12 cellular contexts compared by ENCODE assay signal in the genomic region with DNA sequence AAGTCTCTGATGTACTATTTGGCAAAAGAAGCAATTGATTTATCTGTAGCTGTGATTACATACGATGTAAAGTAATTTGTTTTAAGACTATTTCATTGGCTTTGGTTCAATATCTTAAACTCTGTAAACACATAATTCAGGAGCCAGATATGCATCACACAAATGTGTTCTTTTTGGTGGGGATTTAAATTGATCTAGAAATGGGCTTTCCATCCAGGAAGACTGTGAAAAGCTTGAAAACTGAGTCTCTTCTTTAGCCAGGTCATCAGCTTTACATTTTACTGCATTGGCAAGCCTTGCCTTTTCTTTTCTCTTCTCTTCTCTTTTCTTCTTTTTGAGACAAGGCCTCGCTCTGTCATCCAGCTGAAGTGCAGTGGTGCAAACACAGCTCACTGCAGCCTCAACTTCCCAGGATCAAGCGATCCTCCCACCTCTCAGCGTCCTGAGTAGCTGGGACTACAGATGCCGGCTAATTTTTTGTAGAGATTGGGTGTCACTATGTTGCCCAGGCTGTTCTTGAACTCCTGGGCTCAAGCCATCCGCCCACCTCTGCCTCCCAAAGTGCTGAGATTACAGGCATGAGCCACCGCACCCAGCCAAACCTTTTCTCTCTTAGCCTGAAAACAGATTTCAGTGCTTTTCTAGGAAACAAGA. TPM values are rescaled to one million over a fixed set of nuclear protein-coding genes. Genes with fewer than 3 reads are reported as not detected.
DNase-seq lines count a peak whose midpoint lies in the region; FAIRE-seq and TF ChIP-seq lines count a peak whose summit lies in the region.
"Had no signal": no experiment of that assay in that cellular context is flagged by ENCODE, and none has a peak within 500 bp of the region (broad histone marks: within the 10 kb centered on the region; RNA-seq: fewer than 3 reads in every experiment).

No MANE protein-coding gene starts in this region.

- no peaks in the 10 kb centered on the region for H4K20me1 ChIP-seq in keratinocyte (ENCODE audit: control insufficient read depth, extremely low read depth, insufficient read depth, low read length)

- H3K9me3 ChIP-seq in keratinocyte (ENCODE audit: control insufficient read depth, low read depth, low read length) (no peaks in the 10 kb centered on the region), suprapubic skin (no peaks in the 10 kb centered on the region)
- H3K9me3 ChIP-seq: mucosa of descending colon had no signal

- H3K9me3 Mint-ChIP-seq in activated CD4-positive, alpha-beta T cell treated with anti-CD3 and anti-CD28 coated beads, Interleukin-2, amount 10 ng/mL, durations not matched to agents 24 days and 14 days = peaks cover 3% of the 10 kb centered on the region
- no peaks in the 10 kb centered on the region for H3K9me3 Mint-ChIP-seq in activated T-helper 2 cell treated with anti-CD3 and anti-CD28 coated beads, Interferon-gamma antibody, Interleukin-2, Interleukin-4, amounts not matched to agents 10 μg/mL and 5 μg/mL and 100 μg/mL, durations not matched to agents 14 hours and 24 hours and 36 hours

- peak overlapping the region; percentile 54 to 94 (median 88) for H3K4me3 ChIP-seq in keratinocyte (ENCODE audit: control insufficient read depth in 2 of 3, extremely low read depth in 1 of 3, insufficient read depth in 2 of 3, low read depth in 1 of 3, low read length in 3 of 3)
- H3K4me3 ChIP-seq in suprapubic skin = peak overlapping the region; percentile 61

- H3K79me2 ChIP-seq in keratinocyte (ENCODE audit: control insufficient read depth, insufficient read depth, low read length) = peaks cover 15% of the 10 kb centered on the region

- H3K36me3 ChIP-seq in keratinocyte (ENCODE audit: control insufficient read depth in 2 of 2, extremely low read depth in 1 of 2, insufficient read depth in 2 of 2, low read length in 2 of 2) (no peaks in the 10 kb centered on the region), suprapubic skin (no peaks in the 10 kb centered on the region)

- no peaks in the 10 kb centered on the region for H3K9me1 ChIP-seq in keratinocyte (ENCODE audit: control insufficient read depth, extremely low read depth, insufficient read depth, low read length)

- peak; percentile 73 for DNase-seq in activated CD4-positive, alpha-beta T cell treated with anti-CD3 and anti-CD28 coated beads, Interleukin-2, amount 10 ng/mL, durations not matched to agents 24 days and 14 days
- DNase-seq in activated CD4-positive, alpha-beta T cell treated with anti-CD3 and anti-CD28 coated beads, Interleukin-2, amount 50 U/mL, for 4 hours = no peak
- DNase-seq in activated T-helper 2 cell treated with anti-CD3 and anti-CD28 coated beads, Interferon-gamma antibody, Interleukin-2, Interleukin-4, amounts not matched to agents 10 μg/mL and 5 μg/mL and 100 μg/mL, durations not matched to agents 14 hours and 24 hours and 36 hours (ENCODE audit: low spot score) = no peak
- DNase-seq in keratinocyte (ENCODE audit: low read depth, low spot score) = no peak
- no peak for DNase-seq in suprapubic skin (ENCODE audit: low spot score in 2 of 2)
- DNase-seq in NCI-H146 (lab: John Stamatoyannopoulos, UW) = no peak
- DNase-seq in NCI-H1417 treated with DMSO at 0.1 percent for 48 hours (lab: John Stamatoyannopoulos, UW) = no peak
- DNase-seq in glomerular visceral epithelial cell (ENCODE audit: extremely low spot score) = no peak
- DNase-seq: NCI-H187 treated with DMSO at 0.1 percent for 48 hours had no signal

- H3K27ac ChIP-seq in keratinocyte (ENCODE audit: control insufficient read depth, insufficient read depth, low read length) (peak overlapping the region; percentile 72), suprapubic skin (no peak overlapping the region)

- dilution Hi-C loops in keratinocyte (cut with MboI; ENCODE audit: extremely low pct_ligation_motif_present, low sequenced_read_pairs) = no loop called here

- peaks cover 15% of the 10 kb centered on the region for H3K36me3 Mint-ChIP-seq in activated CD4-positive, alpha-beta T cell treated with anti-CD3 and anti-CD28 coated beads, Interleukin-2, amount 10 ng/mL, durations not matched to agents 24 days and 14 days (ENCODE audit: low read depth)
- peaks cover 17% of the 10 kb centered on the region for H3K36me3 Mint-ChIP-seq in activated T-helper 2 cell treated with anti-CD3 and anti-CD28 coated beads, Interferon-gamma antibody, Interleukin-2, Interleukin-4, amounts not matched to agents 10 μg/mL and 5 μg/mL and 100 μg/mL, durations not matched to agents 14 hours and 24 hours and 36 hours (ENCODE audit: low read depth)

- no peak for TF ChIP-seq POLR2A in suprapubic skin (IDR thresholded peaks at IDR 0.05)

- H3K4me2 ChIP-seq in keratinocyte (ENCODE audit: control insufficient read depth, extremely low read depth, insufficient read depth, low read depth, low read length) = peak overlapping the region; percentile 87

- H3K4me1 Mint-ChIP-seq in activated CD4-positive, alpha-beta T cell treated with anti-CD3 and anti-CD28 coated beads, Interleukin-2, amount 10 ng/mL, durations not matched to agents 24 days and 14 days = peaks cover 71% of the 10 kb centered on the region
- H3K4me1 Mint-ChIP-seq in activated T-helper 2 cell treated with anti-CD3 and anti-CD28 coated beads, Interferon-gamma antibody, Interleukin-2, Interleukin-4, amounts not matched to agents 10 μg/mL and 5 μg/mL and 100 μg/mL, durations not matched to agents 14 hours and 24 hours and 36 hours (ENCODE audit: low read depth) = peaks cover 70% of the 10 kb centered on the region

- intact Hi-C loops in activated CD4-positive, alpha-beta T cell treated with anti-CD3 and anti-CD28 coated beads, Interleukin-2, amount 10 ng/mL, durations not matched to agents 24 days and 14 days (cut with micrococcal nuclease) = loop anchor here (10.0 kb wide), 1 partner anchor 529 kb away; no protein-coding TSS in a partner anchor
- intact Hi-C loops in activated T-helper 2 cell treated with anti-CD3 and anti-CD28 coated beads, Interferon-gamma antibody, Interleukin-2, Interleukin-4, amounts not matched to agents 10 μg/mL and 5 μg/mL and 100 μg/mL, durations not matched to agents 14 hours and 24 hours and 36 hours (cut with micrococcal nuclease) = loop anchor here (5.0 kb wide), 2 partner anchors 243 to 977 kb away; a partner anchor contains a TSS

- WGBS in suprapubic skin = 65% methylated on average over 7 of the region's 7 CpGs

- TF ChIP-seq CTCF in keratinocyte (optimal IDR thresholded peaks at IDR 0.05 in 1 of 3, IDR thresholded peaks at IDR 0.05 in 1 of 3, conservative IDR thresholded peaks at IDR 0.05 in 1 of 3; ENCODE audit: extremely low read depth in 1 of 3, insufficient read depth in 2 of 3, low read length in 3 of 3) = no peak
- TF ChIP-seq CTCF in suprapubic skin (IDR thresholded peaks at IDR 0.05) = no peak

- H3K9ac ChIP-seq in keratinocyte (ENCODE audit: control insufficient read depth, extremely low read depth, insufficient read depth, low read length) = peak overlapping the region; percentile 80

- H3K27me3 ChIP-seq in keratinocyte (ENCODE audit: control insufficient read depth, extremely low read depth, insufficient read depth, low read length) (no peaks in the 10 kb centered on the region), suprapubic skin (no peaks in the 10 kb centered on the region)

- H2AFZ ChIP-seq in keratinocyte (ENCODE audit: control insufficient read depth, low read length) = no peak overlapping the region

- H3K4me3 Mint-ChIP-seq in activated CD4-positive, alpha-beta T cell treated with anti-CD3 and anti-CD28 coated beads, Interleukin-2, amount 10 ng/mL, durations not matched to agents 24 days and 14 days = peak overlapping the region; percentile 95
- H3K4me3 Mint-ChIP-seq in activated T-helper 2 cell treated with anti-CD3 and anti-CD28 coated beads, Interferon-gamma antibody, Interleukin-2, Interleukin-4, amounts not matched to agents 10 μg/mL and 5 μg/mL and 100 μg/mL, durations not matched to agents 14 hours and 24 hours and 36 hours (ENCODE audit: low read depth) = peak overlapping the region; percentile 96

- H3K4me1 ChIP-seq in keratinocyte (ENCODE audit: control insufficient read depth, extremely low read depth, insufficient read depth, low read length) = peaks cover 16% of the 10 kb centered on the region
- H3K4me1 ChIP-seq in suprapubic skin = peaks cover 30% of the 10 kb centered on the region

- no peak for TF ChIP-seq EP300 in suprapubic skin (IDR thresholded peaks at IDR 0.05)

- H3K27me3 Mint-ChIP-seq in activated CD4-positive, alpha-beta T cell treated with anti-CD3 and anti-CD28 coated beads, Interleukin-2, amount 10 ng/mL, durations not matched to agents 24 days and 14 days = no peaks in the 10 kb centered on the region
- H3K27me3 Mint-ChIP-seq in activated T-helper 2 cell treated with anti-CD3 and anti-CD28 coated beads, Interferon-gamma antibody, Interleukin-2, Interleukin-4, amounts not matched to agents 10 μg/mL and 5 μg/mL and 100 μg/mL, durations not matched to agents 14 hours and 24 hours and 36 hours (ENCODE audit: low read depth) = no peaks in the 10 kb centered on the region

- FAIRE-seq in keratinocyte (lab: Jason Lieb, UNC) = no peak
- FAIRE-seq: urothelium cell line had no signal

- H3K27ac Mint-ChIP-seq in activated CD4-positive, alpha-beta T cell treated with anti-CD3 and anti-CD28 coated beads, Interleukin-2, amount 10 ng/mL, durations not matched to agents 24 days and 14 days = peak overlapping the region; percentile 97
- H3K27ac Mint-ChIP-seq in activated T-helper 2 cell treated with anti-CD3 and anti-CD28 coated beads, Interferon-gamma antibody, Interleukin-2, Interleukin-4, amounts not matched to agents 10 μg/mL and 5 μg/mL and 100 μg/mL, durations not matched to agents 14 hours and 24 hours and 36 hours = peak overlapping the region; percentile 93

RNA-seq across cellular contexts. Expression of a gene that starts 1.4 kb away (rescaled TPM):
- total RNA-seq in activated CD4-positive, alpha-beta T cell treated with anti-CD3 and anti-CD28 coated beads, Interleukin-2, amount 10 ng/mL, durations not matched to agents 24 days and 14 days = 31.2 and 31.6 TPM in 2 replicates
- 31.9 and 33.8 TPM in 2 replicates for total RNA-seq in activated T-helper 2 cell treated with anti-CD3 and anti-CD28 coated beads, Interferon-gamma antibody, Interleukin-2, Interleukin-4, amounts not matched to agents 10 μg/mL and 5 μg/mL and 100 μg/mL, durations not matched to agents 14 hours and 24 hours and 36 hours
- polyA plus RNA-seq in keratinocyte = 7.9 to 22.1 TPM (median 13.8 TPM) in 3 replicates
- polyA plus RNA-seq in keratinocyte (2011; ENCODE audit: low read depth) = 13.6 TPM
- polyA plus RNA-seq in keratinocyte (2011; cell fraction: cytosol; rRNA removed) = 15.7 and 17.4 TPM in 2 replicates
- 14.9 and 16.2 TPM in 2 replicates for polyA plus RNA-seq in keratinocyte (2011; cell fraction: nucleus; rRNA removed)
- 6.5 and 12.7 TPM in 2 replicates for polyA plus RNA-seq in keratinocyte (2012; ENCODE audit: low replicate concordance)
- 14.0 to 16.4 TPM (median 16.3 TPM) in 3 replicates for polyA minus RNA-seq in keratinocyte
- 13.4 TPM for polyA minus RNA-seq in keratinocyte (2011; cell fraction: cytosol; rRNA and poly(A)+ RNA removed)
- 6.5 and 17.7 TPM in 2 replicates for polyA minus RNA-seq in keratinocyte (2011; cell fraction: nucleus; rRNA and poly(A)+ RNA removed)
- 10 to 100 TPM; 27.0 to 29.8 (median 27.5) TPM for total RNA-seq in suprapubic skin

RNA-seq across cellular contexts. Expression of a gene that starts 51.9 kb away (rescaled TPM):
- total RNA-seq in activated CD4-positive, alpha-beta T cell treated with anti-CD3 and anti-CD28 coated beads, Interleukin-2, amount 10 ng/mL, durations not matched to agents 24 days and 14 days = not detected in 2 replicates
- not detected in 2 replicates for total RNA-seq in activated T-helper 2 cell treated with anti-CD3 and anti-CD28 coated beads, Interferon-gamma antibody, Interleukin-2, Interleukin-4, amounts not matched to agents 10 μg/mL and 5 μg/mL and 100 μg/mL, durations not matched to agents 14 hours and 24 hours and 36 hours
- 0.02 to 0.05 TPM in 2 of 3 replicates, not detected in the other for polyA plus RNA-seq in keratinocyte
- polyA plus RNA-seq in keratinocyte (2011; ENCODE audit: low read depth) = not detected
- 0.06 TPM in 2 replicates for polyA plus RNA-seq in keratinocyte (2011; cell fraction: cytosol; rRNA removed)
- 0.03 TPM in 2 replicates for polyA plus RNA-seq in keratinocyte (2011; cell fraction: nucleus; rRNA removed)
- polyA plus RNA-seq in keratinocyte (2012; ENCODE audit: low replicate concordance) = 0.03 TPM in 1 of 2 replicates, not detected in the other
- 0.03 TPM in 1 of 3 replicates, not detected in the others for polyA minus RNA-seq in keratinocyte
- polyA minus RNA-seq in keratinocyte (2011; cell fraction: cytosol; rRNA and poly(A)+ RNA removed) = not detected
- polyA minus RNA-seq in keratinocyte (2011; cell fraction: nucleus; rRNA and poly(A)+ RNA removed) = not detected in 2 replicates
- total RNA-seq in suprapubic skin = 1 to 10 TPM in 1 of 4 donors, under 1 TPM in 2, not detected in 1; 0.24 to 1.1 (median 0.34) TPM
- polyA plus RNA-seq: BJ had no signal
